8 cellular contexts compared by ENCODE assay signal in the genomic region with DNA sequence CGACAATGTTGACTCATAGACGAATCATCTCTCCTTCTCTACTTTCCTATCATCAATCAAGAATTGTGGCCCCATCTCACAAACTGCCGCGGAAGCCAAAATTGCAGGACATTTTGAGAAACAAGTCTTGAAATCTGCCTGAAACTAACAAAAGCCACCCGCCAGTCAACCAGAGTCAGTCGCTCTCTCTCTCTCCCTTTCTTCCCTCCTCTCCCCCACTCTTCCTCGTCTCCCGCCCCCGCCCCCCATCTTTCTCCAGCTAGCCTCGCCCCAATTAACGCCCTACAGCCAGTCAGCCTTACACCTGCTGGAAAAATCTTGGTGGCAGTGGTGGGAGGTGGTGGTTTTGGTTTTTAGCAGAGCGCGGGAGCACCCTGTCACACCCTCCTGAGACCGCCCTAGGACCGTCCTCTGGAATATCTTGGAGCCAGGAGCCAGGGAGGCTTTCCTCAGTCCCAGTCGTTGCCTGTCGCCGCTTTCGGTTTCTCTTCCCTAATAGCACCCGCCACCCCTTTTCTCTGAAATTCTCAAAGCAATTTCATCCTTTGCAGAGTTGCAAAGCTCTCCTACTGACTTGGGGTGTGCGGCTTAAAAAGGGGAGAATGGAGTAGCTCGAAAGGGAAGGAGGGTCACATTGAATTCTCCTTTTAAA.
DNase-seq lines count a peak whose midpoint lies in the region; ATAC-seq and TF ChIP-seq lines count a peak whose summit lies in the region.

No MANE protein-coding gene starts in this region.

- H3K27me3 ChIP-seq in AG04450 (ENCODE audit: control insufficient read depth, insufficient read depth, low read length) (peaks cover 71% of the 10 kb centered on the region), HUES6 (ENCODE audit: control insufficient read depth, insufficient read depth, low read length) (peaks cover 90% of the 10 kb centered on the region), ascending aorta (peaks cover 36% of the 10 kb centered on the region), aorta (ENCODE audit: control insufficient read depth in 1 of 2, insufficient read depth in 2 of 2, low read length in 1 of 2) (peaks cover 0 to 2% of the 10 kb centered on the region in 2 donors)

- no peaks in the 10 kb centered on the region for H3K36me3 ChIP-seq in HUES6 (ENCODE audit: control insufficient read depth, insufficient read depth, low read length)
- no peaks in the 10 kb centered on the region for H3K36me3 ChIP-seq in ascending aorta
- no peaks in the 10 kb centered on the region for H3K36me3 ChIP-seq in mesodermal cell (ENCODE audit: control insufficient read depth, insufficient read depth, low read length)
- H3K36me3 ChIP-seq in aorta (ENCODE audit: control insufficient read depth in 1 of 2, insufficient read depth in 2 of 2, low read length in 1 of 2): no peaks in the 10 kb centered on the region

- H3K9ac ChIP-seq in HUES6 (ENCODE audit: low read length): no peak overlapping the region

- H3K4me1 ChIP-seq in HUES6 (ENCODE audit: control insufficient read depth, insufficient read depth, low read length): peaks cover 45% of the 10 kb centered on the region
- H3K4me1 ChIP-seq in ascending aorta: peaks cover 0 to 15% of the 10 kb centered on the region in 2 donors
- peaks cover 18% of the 10 kb centered on the region for H3K4me1 ChIP-seq in mesodermal cell (ENCODE audit: control insufficient read depth, insufficient read depth, low read length, poor library complexity, severe bottlenecking)
- no peaks in the 10 kb centered on the region for H3K4me1 ChIP-seq in aorta (ENCODE audit: control insufficient read depth in 1 of 2, insufficient read depth in 2 of 2, low read length in 2 of 2)

- H3K27ac ChIP-seq in AG04450 (ENCODE audit: low read depth, low read length): no peak overlapping the region
- no peak overlapping the region for H3K27ac ChIP-seq in HUES6 (ENCODE audit: low read depth, low read length)
- no peak overlapping the region for H3K27ac ChIP-seq in ascending aorta
- no peak overlapping the region for H3K27ac ChIP-seq in mesodermal cell (ENCODE audit: low read depth, low read length, severe bottlenecking)
- H3K27ac ChIP-seq in aorta (ENCODE audit: low read depth in 1 of 2, low read length in 2 of 2): no peak overlapping the region

- TF ChIP-seq CTCF in AG04450 (IDR thresholded peaks at IDR 0.05; ENCODE audit: low read depth, low read length): no peak
- no peak for TF ChIP-seq CTCF in ascending aorta (IDR thresholded peaks at IDR 0.05)

- CTCF ChIA-PET in AG04450 (lab: Charles Lee): interaction anchor here (3.2 kb wide), 1 partner anchor 9 kb away, joined by 18 read pairs; no protein-coding TSS in a partner anchor

- DNase-seq in AG04450 (ENCODE audit: low read depth, low spot score): no peak
- no peak for DNase-seq in ascending aorta (ENCODE audit: low spot score in 2 of 2)
- no peak for DNase-seq in aorta
- DNase-seq in activated effector memory CD4-positive, alpha-beta T cell treated with anti-CD3 and anti-CD28 coated beads, Interleukin-2, amount 50 U/mL, for 16 hours: no peak
- no peak for DNase-seq in DMS 273 (lab: John Stamatoyannopoulos, UW; ENCODE audit: unreplicated experiment)

- POLR2A ChIA-PET in AG04450 (lab: Yijun Ruan, JAX): no interaction called here

- H3K9me3 ChIP-seq in AG04450 (ENCODE audit: control insufficient read depth, insufficient read depth, low read length): peaks cover 3% of the 10 kb centered on the region; the same call in 1 of the 2 replicates
- H3K9me3 ChIP-seq in HUES6 (ENCODE audit: control insufficient read depth, insufficient read depth, low read depth, low read length): no peaks in the 10 kb centered on the region
- no peaks in the 10 kb centered on the region for H3K9me3 ChIP-seq in ascending aorta
- no peaks in the 10 kb centered on the region for H3K9me3 ChIP-seq in mesodermal cell (ENCODE audit: control insufficient read depth, low read length)
- no peaks in the 10 kb centered on the region for H3K9me3 ChIP-seq in aorta (ENCODE audit: control insufficient read depth, low read length)

- ATAC-seq in aorta (ENCODE audit: low FRiP score): no peak
- ATAC-seq in HG03460 (IDR thresholded peaks at IDR 0.05; ENCODE audit: unreplicated experiment): no peak

- H3K4me3 ChIP-seq in AG04450 (ENCODE audit: low read depth, low read length) (peak overlapping the region; percentile 31), HUES6 (ENCODE audit: low read depth, low read length) (peak overlapping the region; percentile 77), ascending aorta (peak overlapping the region; percentile 44 to 61), mesodermal cell (ENCODE audit: extremely low read depth, insufficient read depth, low read length, poor library complexity, severe bottlenecking) (peak overlapping the region; percentile 14), aorta (ENCODE audit: low read length in 2 of 2) (peak overlapping the region; percentile 42 to 43)

- WGBS in mesodermal cell (ENCODE audit: insufficient coverage in 2 of 2), 2 experiments: 0 to 3% methylated on average over 6 to 11 of the region's 22 CpGs
- 6 to 8% methylated on average over 22 of the region's 22 CpGs for WGBS in aorta, 2 donors

- intact Hi-C loops in ascending aorta (cut with DNase I) (no loop called here), aorta (cut with DNase I) (loop anchor here in 1 of 2 donors (10.0 kb wide), 1 partner anchor 1037 kb away; no protein-coding TSS in a partner anchor)

Comparison
In these comparisons a context has a peak if more than half of its experiments do, and no peak if none do; other contexts are left out.
1. H3K4me3 ChIP-seq: peak in every context shown above with its lines; median percentile 77 in HUES6; 52 in ascending aorta; 42 in aorta; 31 in AG04450; 14 in mesodermal cell.